In the genomic region with DNA sequence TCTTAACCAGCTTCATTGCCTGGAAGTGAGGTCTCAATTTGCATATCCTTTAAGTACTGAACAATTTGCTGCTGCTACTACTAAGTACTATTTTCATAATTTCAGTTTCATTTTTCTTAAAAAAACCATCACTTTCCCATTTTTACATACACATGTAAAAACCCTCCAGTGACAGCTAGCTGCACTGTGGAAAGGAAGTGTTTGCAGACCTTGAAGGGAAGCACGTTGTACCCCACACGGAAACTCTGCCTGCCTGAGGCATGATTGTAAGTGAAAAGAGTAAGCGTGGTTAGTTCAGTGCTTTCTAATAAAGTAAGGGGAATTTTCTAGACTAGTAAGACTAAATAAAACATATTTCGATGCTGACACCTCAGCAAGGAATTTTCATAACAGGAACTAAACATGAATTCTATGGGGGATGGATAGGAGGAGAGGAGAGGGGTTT, we compare ENCODE assay signal across 8 cellular contexts.
DNase-seq lines count a peak whose midpoint lies in the region; ATAC-seq, FAIRE-seq and TF ChIP-seq lines count a peak whose summit lies in the region.

No MANE protein-coding gene starts in this region.

- peak; percentile 92 for ATAC-seq in GM19452 (IDR thresholded peaks at IDR 0.05; ENCODE audit: unreplicated experiment)
- ATAC-seq in HG03469 (IDR thresholded peaks at IDR 0.05; ENCODE audit: unreplicated experiment), result peak; percentile 85

- no peak for TF ChIP-seq CTCF in tibial artery (IDR thresholded peaks at IDR 0.05)
- TF ChIP-seq CTCF in kidney (IDR thresholded peaks at IDR 0.05; ENCODE audit: borderline replicate concordance, extremely low read depth, insufficient read depth), result no peak

- H3K9me3 ChIP-seq in BLaER1 treated with 17β-estradiol and CSF1 and Interleukin-3, amounts not matched to agents 10 nM and 100 nM (replicated peaks in 1 of 11), result peaks cover 0 to 8% (median 0%) of the 10 kb centered on the region in 11 experiments; a peak in 3 of 22 replicates
- H3K9me3 ChIP-seq in tibial artery (no peaks in the 10 kb centered on the region), kidney (ENCODE audit: control insufficient read depth in 1 of 2, low read length in 2 of 2) (no peaks in the 10 kb centered on the region)

- peaks cover 19 to 55% (median 28%) of the 10 kb centered on the region in 10 experiments; a peak in 19 of 20 replicates for H3K4me1 ChIP-seq in BLaER1 treated with 17β-estradiol and CSF1 and Interleukin-3, amounts not matched to agents 10 nM and 100 nM
- peaks cover 0 to 42% (median 9%) of the 10 kb centered on the region in 4 donors for H3K4me1 ChIP-seq in tibial artery
- H3K4me1 ChIP-seq in kidney (ENCODE audit: control insufficient read depth in 1 of 2, insufficient read depth in 1 of 2, low read depth in 1 of 2, low read length in 2 of 2), result peaks cover 0 to 2% of the 10 kb centered on the region in 2 donors

- no peak for FAIRE-seq in kidney (lab: Jason Lieb, UNC)

- H3K9ac ChIP-seq in BLaER1 treated with 17β-estradiol and CSF1 and Interleukin-3, amounts not matched to agents 10 nM and 100 nM, result no peak overlapping the region
- H3K9ac ChIP-seq in kidney (ENCODE audit: low read length in 2 of 2), result no peak overlapping the region

- no peak overlapping the region for H3K27ac ChIP-seq in BLaER1 treated with 17β-estradiol and CSF1 and Interleukin-3, amounts not matched to agents 10 nM and 100 nM
- peak overlapping the region; percentile 14 to 18 for H3K27ac ChIP-seq in tibial artery
- H3K27ac ChIP-seq in kidney (ENCODE audit: low read depth in 2 of 2, low read length in 2 of 2), result no peak overlapping the region

- peaks cover 0 to 31% (median 0%) of the 10 kb centered on the region in 11 experiments; a peak in 8 of 22 replicates for H4K20me1 ChIP-seq in BLaER1 treated with 17β-estradiol and CSF1 and Interleukin-3, amounts not matched to agents 10 nM and 100 nM

- intact Hi-C loops in tibial artery (cut with DNase I; ENCODE audit: low total_unique reads), result loop anchor here (10.0 kb wide), 1 partner anchor 238 kb away; no protein-coding TSS in a partner anchor
- intact Hi-C loops in kidney (cut with DNase I), result no loop called here

- DNase-seq in dermis blood vessel endothelial cell (peak; percentile 76), tibial artery (no peak), NCI-H446 treated with DMSO at 0.1 percent for 48 hours (lab: John Stamatoyannopoulos, UW) (no peak), kidney (no peak), NCI-H82 treated with DMSO at 0.1 percent for 48 hours (lab: John Stamatoyannopoulos, UW; ENCODE audit: unreplicated experiment) (no peak)

- no peak overlapping the region for H3K4me3 ChIP-seq in BLaER1 treated with 17β-estradiol and CSF1 and Interleukin-3, amounts not matched to agents 10 nM and 100 nM
- H3K4me3 ChIP-seq in tibial artery, result no peak overlapping the region
- H3K4me3 ChIP-seq in kidney (ENCODE audit: low read length in 2 of 2), result no peak overlapping the region

- H3K4me2 ChIP-seq in BLaER1 treated with 17β-estradiol and CSF1 and Interleukin-3, amounts not matched to agents 10 nM and 100 nM, result peak overlapping the region; percentile 9 to 65 (median 33); a peak in 20 of 22 replicates

- H3K36me3 ChIP-seq in BLaER1 treated with 17β-estradiol and CSF1 and Interleukin-3, amounts not matched to agents 10 nM and 100 nM, result peaks cover 5 to 17% (median 12%) of the 10 kb centered on the region in 11 experiments; a peak in 14 of 22 replicates
- H3K36me3 ChIP-seq in tibial artery, result no peaks in the 10 kb centered on the region
- no peaks in the 10 kb centered on the region for H3K36me3 ChIP-seq in kidney (ENCODE audit: control insufficient read depth in 1 of 2, insufficient read depth in 2 of 2, low read length in 2 of 2)

- H3K27me3 ChIP-seq in BLaER1 treated with 17β-estradiol and CSF1 and Interleukin-3, amounts not matched to agents 10 nM and 100 nM, result no peaks in the 10 kb centered on the region
- no peaks in the 10 kb centered on the region for H3K27me3 ChIP-seq in tibial artery

Comparison
In these comparisons a context has a peak if more than half of its experiments do, and no peak if none do; other contexts are left out.
1. H3K27ac ChIP-seq: peak in tibial artery (2 of 2); none in BLaER1 treated with 17β-estradiol and CSF1 and Interleukin-3, amounts not matched to agents 10 nM and 100 nM (0 of 11) and kidney (0 of 2).